In the genomic region with DNA sequence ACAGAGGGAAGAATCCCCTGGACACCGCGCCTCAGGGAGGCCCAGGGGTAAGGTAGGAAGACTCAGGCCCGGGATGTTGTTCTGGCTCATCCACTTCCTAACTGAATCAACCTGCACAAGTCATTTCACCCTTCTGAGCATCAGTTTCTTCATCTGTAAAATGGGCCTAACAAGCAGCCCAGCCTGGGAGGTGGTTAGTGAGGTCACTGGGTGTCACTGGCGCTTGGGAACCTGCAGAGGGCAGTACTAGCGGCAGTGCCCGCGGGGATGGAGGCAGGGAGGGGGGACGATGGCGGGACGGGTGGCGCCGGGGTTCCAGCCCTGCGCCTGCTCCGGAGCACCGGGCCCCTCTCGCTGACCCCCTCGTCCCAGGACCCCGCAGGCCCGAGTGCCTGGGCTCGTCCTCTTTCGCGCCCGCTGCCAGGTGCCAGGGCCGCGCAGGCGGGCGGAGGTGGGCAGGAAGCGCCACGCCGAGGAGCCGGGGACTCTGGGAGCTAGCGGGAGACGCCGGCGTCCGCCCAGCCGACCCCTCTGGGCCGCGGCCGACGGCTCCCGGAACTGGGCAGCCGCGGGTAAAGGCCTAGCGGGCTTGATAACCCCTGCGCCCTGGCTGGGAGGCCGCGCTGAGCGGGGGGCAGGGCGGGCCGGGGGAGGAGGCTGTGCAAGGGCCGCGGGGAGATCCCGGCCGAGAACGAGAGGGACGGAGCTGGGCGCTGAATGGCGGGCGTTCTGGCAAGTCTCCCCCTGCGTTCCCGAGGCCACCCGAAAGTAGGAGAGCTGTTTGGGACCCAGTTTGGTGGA, we compare ENCODE assay signal across 8 cellular contexts. TPM values are rescaled to one million over a fixed set of nuclear protein-coding genes. Genes with fewer than 3 reads are reported as not detected.
DNase-seq lines count a peak whose midpoint lies in the region; ATAC-seq and TF ChIP-seq lines count a peak whose summit lies in the region.

A gene with protein sequence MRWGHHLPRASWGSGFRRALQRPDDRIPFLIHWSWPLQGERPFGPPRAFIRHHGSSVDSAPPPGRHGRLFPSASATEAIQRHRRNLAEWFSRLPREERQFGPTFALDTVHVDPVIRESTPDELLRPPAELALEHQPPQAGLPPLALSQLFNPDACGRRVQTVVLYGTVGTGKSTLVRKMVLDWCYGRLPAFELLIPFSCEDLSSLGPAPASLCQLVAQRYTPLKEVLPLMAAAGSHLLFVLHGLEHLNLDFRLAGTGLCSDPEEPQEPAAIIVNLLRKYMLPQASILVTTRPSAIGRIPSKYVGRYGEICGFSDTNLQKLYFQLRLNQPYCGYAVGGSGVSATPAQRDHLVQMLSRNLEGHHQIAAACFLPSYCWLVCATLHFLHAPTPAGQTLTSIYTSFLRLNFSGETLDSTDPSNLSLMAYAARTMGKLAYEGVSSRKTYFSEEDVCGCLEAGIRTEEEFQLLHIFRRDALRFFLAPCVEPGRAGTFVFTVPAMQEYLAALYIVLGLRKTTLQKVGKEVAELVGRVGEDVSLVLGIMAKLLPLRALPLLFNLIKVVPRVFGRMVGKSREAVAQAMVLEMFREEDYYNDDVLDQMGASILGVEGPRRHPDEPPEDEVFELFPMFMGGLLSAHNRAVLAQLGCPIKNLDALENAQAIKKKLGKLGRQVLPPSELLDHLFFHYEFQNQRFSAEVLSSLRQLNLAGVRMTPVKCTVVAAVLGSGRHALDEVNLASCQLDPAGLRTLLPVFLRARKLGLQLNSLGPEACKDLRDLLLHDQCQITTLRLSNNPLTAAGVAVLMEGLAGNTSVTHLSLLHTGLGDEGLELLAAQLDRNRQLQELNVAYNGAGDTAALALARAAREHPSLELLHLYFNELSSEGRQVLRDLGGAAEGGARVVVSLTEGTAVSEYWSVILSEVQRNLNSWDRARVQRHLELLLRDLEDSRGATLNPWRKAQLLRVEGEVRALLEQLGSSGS (plus strand): TSS at position 255 of the 801 bp plus-strand sequence. CDS start 2,679 bp downstream, outside the sequence.

- peak within 1 kb of the TSS; percentile 85 for H3K4me2 ChIP-seq in mesenchymal stem cell (ENCODE audit: low read length, poor library complexity, severe bottlenecking)

- H3K36me3 Mint-ChIP-seq in effector memory CD8-positive, alpha-beta T cell (ENCODE audit: insufficient read depth): peaks cover 8% of the 10 kb centered on the region

- peak within 1 kb of the TSS; percentile 66 to 89 for H3K4me3 ChIP-seq in mesenchymal stem cell (ENCODE audit: insufficient read depth in 1 of 2, low read depth in 1 of 2, low read length in 2 of 2)

- H3K18ac ChIP-seq in mesenchymal stem cell (ENCODE audit: low read depth in 1 of 2, low read length in 2 of 2): peak within 1 kb of the TSS; percentile 41 to 92

- H4K8ac ChIP-seq in mesenchymal stem cell (ENCODE audit: low read length): peak within 1 kb of the TSS; percentile 96

- H2BK12ac ChIP-seq in mesenchymal stem cell (ENCODE audit: low read length in 2 of 2): peak within 1 kb of the TSS; percentile 14 to 75

- H3K79me1 ChIP-seq in mesenchymal stem cell (replicated peaks; ENCODE audit: low read length, poor library complexity, severe bottlenecking): no peaks in the 10 kb centered on the region

- H2BK5ac ChIP-seq in mesenchymal stem cell (ENCODE audit: low read depth, low read length, poor library complexity, severe bottlenecking): peak within 1 kb of the TSS; percentile 87

- H3K4me1 Mint-ChIP-seq in effector memory CD8-positive, alpha-beta T cell (ENCODE audit: low read depth in 2 of 2): peaks cover 0 to 3% of the 10 kb centered on the region in 2 donors

- peak within 1 kb of the TSS; percentile 84 for H2BK15ac ChIP-seq in mesenchymal stem cell (ENCODE audit: low read depth, poor library complexity, severe bottlenecking)

- peak within 1 kb of the TSS in 1 of 2 experiments; percentile 56 for H3K23ac ChIP-seq in mesenchymal stem cell (ENCODE audit: low read length in 2 of 2)

- peaks cover 9 to 16% of the 10 kb centered on the region in 2 experiments for H3K36me3 ChIP-seq in mesenchymal stem cell (ENCODE audit: control insufficient read depth in 1 of 2, insufficient read depth in 2 of 2, low read depth in 1 of 2, low read length in 2 of 2)

- TF ChIP-seq POLR2A in GM18951 (IDR thresholded peaks at IDR 0.05; ENCODE audit: extremely low read depth, insufficient read depth, insufficient read length): peak; percentile 77

- H3K4ac ChIP-seq in mesenchymal stem cell (ENCODE audit: low read depth in 1 of 2, low read length in 2 of 2): peak within 1 kb of the TSS; percentile 80 to 89

- H3K27me3 ChIP-seq in mesenchymal stem cell (ENCODE audit: control insufficient read depth in 1 of 2, insufficient read depth in 1 of 2, low read length in 2 of 2): peaks cover 0 to under 1% of the 10 kb centered on the region in 2 experiments

- peak within 1 kb of the TSS in 1 of 2 experiments; percentile 87 for H3K14ac ChIP-seq in mesenchymal stem cell (ENCODE audit: low read length in 2 of 2)

- peak within 1 kb of the TSS; percentile 83 to 91 for H3K27ac Mint-ChIP-seq in effector memory CD8-positive, alpha-beta T cell

- H3K4me3 Mint-ChIP-seq in effector memory CD8-positive, alpha-beta T cell: peak within 1 kb of the TSS; percentile 87 to 89

- peak within 1 kb of the TSS; percentile 31 for H2AK5ac ChIP-seq in mesenchymal stem cell (ENCODE audit: low read length, severe bottlenecking)

- peak; percentile 82 for ATAC-seq in HG03196 (IDR thresholded peaks at IDR 0.05; ENCODE audit: unreplicated experiment)
- peak; percentile 98 for ATAC-seq in effector memory CD8-positive, alpha-beta T cell (replicated peaks)

- H3K9me3 Mint-ChIP-seq in effector memory CD8-positive, alpha-beta T cell: no peaks in the 10 kb centered on the region

- H2BK120ac ChIP-seq in mesenchymal stem cell (ENCODE audit: low read depth, low read length): peak within 1 kb of the TSS; percentile 87

- H3K9ac ChIP-seq in mesenchymal stem cell (ENCODE audit: low read length): peak within 1 kb of the TSS; percentile 93

- DNase-seq in AML-193 (lab: John Stamatoyannopoulos, UW) (peak; percentile 61 to 76), NCI-H526 (lab: John Stamatoyannopoulos, UW) (peak; percentile 85 to 96), mesenchymal stem cell (peak; percentile 83)
- peak; percentile 93 for DNase-seq in activated CD8-positive, alpha-beta memory T cell treated with anti-CD3 and anti-CD28 coated beads for 24 hours
- peak; percentile 79 to 85 (median 81) for DNase-seq in effector memory CD8-positive, alpha-beta T cell
- peak; percentile 65 for DNase-seq in stimulated activated CD8-positive, alpha-beta memory T cell treated with anti-CD3 and anti-CD28 coated beads, Interleukin-12 subunit alpha, Interleukin-12 subunit beta, amount 100 ng/mL, for 24 hours (ENCODE audit: extremely low read depth)

- H3K27ac ChIP-seq in mesenchymal stem cell (ENCODE audit: low read length, poor library complexity, severe bottlenecking): peak within 1 kb of the TSS; percentile 78

- peaks cover 11% of the 10 kb centered on the region for H3K4me1 ChIP-seq in mesenchymal stem cell (ENCODE audit: control insufficient read depth, insufficient read depth, low read depth, low read length)

- peak within 1 kb of the TSS; percentile 94 for H4K91ac ChIP-seq in mesenchymal stem cell (ENCODE audit: low read length)

- H2AFZ ChIP-seq in mesenchymal stem cell (ENCODE audit: low read depth, low read length): peak within 1 kb of the TSS; percentile 66

- no peaks in the 10 kb centered on the region for H3K9me3 ChIP-seq in mesenchymal stem cell (ENCODE audit: control insufficient read depth, low read length)

- no peaks in the 10 kb centered on the region for H3K27me3 Mint-ChIP-seq in effector memory CD8-positive, alpha-beta T cell

- in situ Hi-C loops in GM18951 (cut with MboI; ENCODE audit: low sequenced_read_pairs, unreplicated experiment): no loop called here

- 3% methylated on average over 41 of the region's 63 CpGs for WGBS in mesenchymal stem cell

RNA-seq across cellular contexts. Expression of the gene that starts here (rescaled TPM):
- polyA plus RNA-seq in mesenchymal stem cell (2013, experiment 1 of 2): 3.9 TPM
- 3.9 TPM for polyA plus RNA-seq in mesenchymal stem cell (2013, experiment 2 of 2)

Comparison
In these comparisons a context has a peak if more than half of its experiments do, and no peak if none do; other contexts are left out.
1. Peak in every context shown above with its lines: DNase-seq, ATAC-seq, H3K4me3 ChIP-seq and H3K27ac ChIP-seq.